16 cellular contexts compared by ENCODE assay signal in genomic region chr3:170363471-170363994, GRCh38. TPM values are rescaled to one million over a fixed set of nuclear protein-coding genes. Genes with fewer than 3 reads are reported as not detected.
DNase-seq lines count a peak whose midpoint lies in the region; ATAC-seq and TF ChIP-seq lines count a peak whose summit lies in the region.
"Had no signal": no experiment of that assay in that cellular context is flagged by ENCODE, and none has a peak within 500 bp of the region (broad histone marks: within the 10 kb centered on the region; RNA-seq: fewer than 3 reads in every experiment).

No MANE protein-coding gene starts in this region.

- no peak overlapping the region for H4K8ac ChIP-seq in trophoblast cell (ENCODE audit: low read depth, low read length)

- H3K27me3 Mint-ChIP-seq in activated CD8-positive, alpha-beta T cell treated with anti-CD3 and anti-CD28 coated beads, Interleukin-2, amount 10 ng/mL, durations not matched to agents 7 days and 5 days (ENCODE audit: low read depth), result no peaks in the 10 kb centered on the region
- H3K27me3 Mint-ChIP-seq: activated T-helper 17 cell treated with anti-CD3 and anti-CD28 coated beads, Interleukin-2, amount 50 U/mL, for 72 hours; stimulated activated naive CD8-positive, alpha-beta T cell treated with anti-CD3 and anti-CD28 coated beads, Interleukin-15, Interleukin-2, amounts not matched to agents 100 ng/mL and 50 ng/mL, for 24 hours had no signal

- H2BK120ac ChIP-seq in trophoblast cell (ENCODE audit: insufficient read depth, low read length, poor library complexity), result no peak overlapping the region

- H3K27me3 ChIP-seq in GM23248 (replicated peaks; ENCODE audit: insufficient read depth) (no peaks in the 10 kb centered on the region), trophoblast cell (ENCODE audit: insufficient read depth, low read length) (no peaks in the 10 kb centered on the region), transverse colon (no peaks in the 10 kb centered on the region)

- intact Hi-C loops in OCI-LY7 (cut with micrococcal nuclease; ENCODE audit: unreplicated experiment) (no loop called here), transverse colon (cut with DNase I; ENCODE audit: low total_unique reads) (no loop called here)

- peaks cover 4% of the 10 kb centered on the region for H3K79me1 ChIP-seq in trophoblast cell (ENCODE audit: low read length)

- no peaks in the 10 kb centered on the region for H3K9me3 Mint-ChIP-seq in activated CD8-positive, alpha-beta T cell treated with anti-CD3 and anti-CD28 coated beads, Interleukin-2, amount 10 ng/mL, durations not matched to agents 7 days and 5 days (ENCODE audit: insufficient read depth)
- H3K9me3 Mint-ChIP-seq: activated T-helper 17 cell treated with anti-CD3 and anti-CD28 coated beads, Interleukin-2, amount 50 U/mL, for 72 hours had no signal

- no peaks in the 10 kb centered on the region for H3K9me2 ChIP-seq in GM23248 (ENCODE audit: insufficient read depth)
- no peaks in the 10 kb centered on the region for H3K9me2 ChIP-seq in OCI-LY7 (ENCODE audit: insufficient read depth, low read length)

- H4K12ac ChIP-seq in trophoblast cell (ENCODE audit: low read depth, low read length), result no peak overlapping the region

- H3K27ac ChIP-seq in GM23248 (no peak overlapping the region), OCI-LY7 (ENCODE audit: low read depth, low read length, poor library complexity, severe bottlenecking) (peak overlapping the region; percentile 94), epithelial cell of prostate (peak overlapping the region; percentile 5), trophoblast cell (ENCODE audit: low read depth, low read length) (no peak overlapping the region), transverse colon (no peak overlapping the region)
- H3K27ac ChIP-seq: left ventricle myocardium inferior had no signal

- no peak overlapping the region for H3K27ac Mint-ChIP-seq in activated CD8-positive, alpha-beta T cell treated with anti-CD3 and anti-CD28 coated beads, Interleukin-2, amount 10 ng/mL, durations not matched to agents 7 days and 5 days
- H3K27ac Mint-ChIP-seq: activated T-helper 17 cell treated with anti-CD3 and anti-CD28 coated beads, Interleukin-2, amount 50 U/mL, for 72 hours; stimulated activated naive CD8-positive, alpha-beta T cell treated with anti-CD3 and anti-CD28 coated beads, Interleukin-15, Interleukin-2, amounts not matched to agents 100 ng/mL and 50 ng/mL, for 24 hours had no signal

- H3K4ac ChIP-seq in trophoblast cell (ENCODE audit: low read depth, low read length), result peak overlapping the region; percentile 29

- H4K20me1 ChIP-seq in GM23248 (ENCODE audit: insufficient read depth) (no peaks in the 10 kb centered on the region), OCI-LY7 (ENCODE audit: insufficient read depth, low read length) (peaks cover 22% of the 10 kb centered on the region; the same call in 1 of the 2 replicates)

- H3K23ac ChIP-seq in trophoblast cell (ENCODE audit: low read length), result no peak overlapping the region

- POLR2A ChIA-PET in OCI-LY7 (lab: Charles Lee), result interaction anchor here (0.7 to 1.9 kb wide), 10 partner anchors 10 to 597 kb away, joined by 3 to 17 read pairs (median 4); no protein-coding TSS in a partner anchor
- POLR2A ChIA-PET in activated CD8-positive, alpha-beta T cell treated with anti-CD3 and anti-CD28 coated beads, Interleukin-2, amount 10 ng/mL, durations not matched to agents 7 days and 5 days (lab: Charles Lee), result no interaction called here

- peaks cover 26% of the 10 kb centered on the region for H3K4me1 Mint-ChIP-seq in activated CD8-positive, alpha-beta T cell treated with anti-CD3 and anti-CD28 coated beads, Interleukin-2, amount 10 ng/mL, durations not matched to agents 7 days and 5 days (ENCODE audit: low read depth)

- H3K4me3 ChIP-seq in GM23248 (peak overlapping the region; percentile 27; the same call in 1 of the 2 replicates), OCI-LY7 (ENCODE audit: low read depth, low read length, poor library complexity, severe bottlenecking) (peak overlapping the region; percentile 97), trophoblast cell (ENCODE audit: low read depth, low read length) (peak overlapping the region; percentile 28), transverse colon (no peak overlapping the region)
- H3K4me3 ChIP-seq: left ventricle myocardium inferior had no signal

- H3K9me3 ChIP-seq in GM23248 (ENCODE audit: low read depth) (no peaks in the 10 kb centered on the region), OCI-LY7 (ENCODE audit: low read length) (no peaks in the 10 kb centered on the region), trophoblast cell (ENCODE audit: insufficient read depth, low read depth, low read length) (no peaks in the 10 kb centered on the region), transverse colon (no peaks in the 10 kb centered on the region)
- H3K9me3 ChIP-seq: left ventricle myocardium inferior had no signal

- BruUV-seq in OCI-LY7 (replicated peaks; lab: Mats Ljungman, UMichigan), result no TSS peak

- TF ChIP-seq EP300 in transverse colon (IDR thresholded peaks at IDR 0.05; ENCODE audit: low read depth), result no peak

- in situ Hi-C loops in GM23248 (cut with MboI) (no loop called here), transverse colon (cut with MboI; ENCODE audit: low pct_ligation_motif_present in 1 of 4, low pct_unique_long_range_greater_than_20kb in 1 of 4, low sequenced_read_pairs in 3 of 4) (no loop called here)

- no peak for TF ChIP-seq POLR2A in transverse colon (IDR thresholded peaks at IDR 0.05)

- no peak overlapping the region for H2AK5ac ChIP-seq in trophoblast cell (ENCODE audit: low read length)

- no peak overlapping the region for H3K4me3 Mint-ChIP-seq in activated CD8-positive, alpha-beta T cell treated with anti-CD3 and anti-CD28 coated beads, Interleukin-2, amount 10 ng/mL, durations not matched to agents 7 days and 5 days
- H3K4me3 Mint-ChIP-seq: activated T-helper 17 cell treated with anti-CD3 and anti-CD28 coated beads, Interleukin-2, amount 50 U/mL, for 72 hours; stimulated activated naive CD8-positive, alpha-beta T cell treated with anti-CD3 and anti-CD28 coated beads, Interleukin-15, Interleukin-2, amounts not matched to agents 100 ng/mL and 50 ng/mL, for 24 hours had no signal

- CTCF ChIA-PET in OCI-LY7 (lab: Charles Lee; ENCODE audit: unreplicated experiment), result interaction anchor here (0.6 kb wide), 1 partner anchor 63 kb away, joined by 3 read pairs; no protein-coding TSS in a partner anchor
- CTCF ChIA-PET in activated CD8-positive, alpha-beta T cell treated with anti-CD3 and anti-CD28 coated beads, Interleukin-2, amount 10 ng/mL, durations not matched to agents 7 days and 5 days (lab: Charles Lee), result interaction anchor here (0.6 to 1.5 kb wide), 2 partner anchors 62 to 449 kb away, joined by 3 to 4 read pairs; no protein-coding TSS in a partner anchor

- H2BK5ac ChIP-seq in trophoblast cell (ENCODE audit: low read depth, low read length, poor library complexity), result no peak overlapping the region

- H3K36me3 ChIP-seq in GM23248 (ENCODE audit: low read depth), result peaks cover 23% of the 10 kb centered on the region; the same call in 1 of the 2 replicates
- peaks cover 85% of the 10 kb centered on the region for H3K36me3 ChIP-seq in OCI-LY7 (ENCODE audit: insufficient read depth, low read length)
- peaks cover 33 to 34% of the 10 kb centered on the region in 2 experiments for H3K36me3 ChIP-seq in trophoblast cell (ENCODE audit: control insufficient read depth in 1 of 2, insufficient read depth in 2 of 2, low read length in 2 of 2)
- H3K36me3 ChIP-seq in transverse colon, result no peaks in the 10 kb centered on the region

- H3K9ac ChIP-seq in GM23248, result no peak overlapping the region
- H3K9ac ChIP-seq in trophoblast cell (ENCODE audit: low read length), result no peak overlapping the region

- H3K79me2 ChIP-seq in GM23248 (ENCODE audit: insufficient read depth) (peaks cover 100% of the 10 kb centered on the region), OCI-LY7 (ENCODE audit: insufficient read depth, low read depth, low read length) (peaks cover 100% of the 10 kb centered on the region), trophoblast cell (ENCODE audit: control insufficient read depth, insufficient read depth, low read length, poor library complexity) (peaks cover 22% of the 10 kb centered on the region)

- no peak overlapping the region for H3K18ac ChIP-seq in trophoblast cell (ENCODE audit: low read length)

- no peak overlapping the region for H2BK12ac ChIP-seq in trophoblast cell (ENCODE audit: low read length)

- H3K4me1 ChIP-seq in GM23248 (ENCODE audit: insufficient read depth) (peaks cover 65% of the 10 kb centered on the region), OCI-LY7 (ENCODE audit: insufficient read depth, low read length, poor library complexity, severe bottlenecking) (peaks cover 61% of the 10 kb centered on the region), trophoblast cell (ENCODE audit: control insufficient read depth in 1 of 2, insufficient read depth in 2 of 2, low read length in 2 of 2) (peaks cover 13 to 25% of the 10 kb centered on the region in 2 experiments), transverse colon (peaks cover 0 to 57% (median 10%) of the 10 kb centered on the region in 4 donors)

- peaks cover 26% of the 10 kb centered on the region for H3K36me3 Mint-ChIP-seq in activated CD8-positive, alpha-beta T cell treated with anti-CD3 and anti-CD28 coated beads, Interleukin-2, amount 10 ng/mL, durations not matched to agents 7 days and 5 days (ENCODE audit: low read depth)

- H3K4me2 ChIP-seq in GM23248 (ENCODE audit: unreplicated experiment) (peak overlapping the region; percentile 59), OCI-LY7 (ENCODE audit: low read length) (peak overlapping the region; percentile 75), trophoblast cell (ENCODE audit: low read length) (peak overlapping the region; percentile 40)

- no peak for TF ChIP-seq CTCF in OCI-LY7 (conservative IDR thresholded peaks at IDR 0.05; ENCODE audit: low read length)
- no peak for TF ChIP-seq CTCF in transverse colon (IDR thresholded peaks at IDR 0.05)

- H3K14ac ChIP-seq in trophoblast cell (ENCODE audit: low read length), result no peak overlapping the region

- no peak overlapping the region for H2AFZ ChIP-seq in GM23248
- H2AFZ ChIP-seq in OCI-LY7 (ENCODE audit: low read length), result no peak overlapping the region
- no peak overlapping the region for H2AFZ ChIP-seq in trophoblast cell (ENCODE audit: insufficient read depth, low read length, poor library complexity)

- H3F3A ChIP-seq in GM23248 (ENCODE audit: insufficient read depth), result peaks cover 45% of the 10 kb centered on the region

- no peak overlapping the region for H4K91ac ChIP-seq in trophoblast cell (ENCODE audit: low read depth, low read length)

- ATAC-seq in activated CD8-positive, alpha-beta T cell treated with anti-CD3 and anti-CD28 coated beads, Interleukin-2, amount 10 ng/mL, durations not matched to agents 7 days and 5 days, result no peak
- ATAC-seq: activated T-helper 17 cell treated with anti-CD3 and anti-CD28 coated beads, Interleukin-2, amount 50 U/mL, for 72 hours had no signal

- DNase-seq in GM23248 (no peak), OCI-LY7 (ENCODE audit: low spot score) (no peak), epithelial cell of prostate (ENCODE audit: low read depth, low spot score) (no peak), trophoblast cell (no peak), putamen (ENCODE audit: low spot score) (no peak), SW480 (ENCODE audit: low spot score) (no peak), transverse colon (no peak)
- DNase-seq in activated CD8-positive, alpha-beta T cell treated with anti-CD3 and anti-CD28 coated beads, Interleukin-2, amount 10 ng/mL, durations not matched to agents 7 days and 5 days, result no peak
- DNase-seq: central memory CD4-positive, alpha-beta T cell; left ventricle myocardium inferior; MM.1S; NCI-H187; NCI-H446 treated with DMSO at 0.1 percent for 48 hours; Right ventricle myocardium superior had no signal

- 95 to 96% methylated on average over 11 of the region's 11 CpGs for WGBS in GM23248 (ENCODE audit: low coverage in 1 of 2, low lambda C conversion rate in 2 of 2, missing lambda C conversion rate in 2 of 2), 2 experiments
- no CpG with 5 or more reads among the region's 11 CpGs for WGBS in trophoblast cell (ENCODE audit: extremely low coverage, insufficient coverage, insufficient read length)
- WGBS in transverse colon (ENCODE audit: low coverage in 1 of 2), 2 donors, result 91 to 94% methylated on average over 6 to 11 of the region's 11 CpGs

RNA-seq across cellular contexts. Expression of gene SKIL, which starts 6.0 kb away (rescaled TPM):
- total RNA-seq in GM23248 (2014; rRNA removed; shearing (Covaris generic)), result 39.1 and 53.2 TPM in 2 replicates
- 27.9 and 28.6 TPM in 2 replicates for polyA plus RNA-seq in GM23248 (2016; fragmentation: Nextera tagmentation; extraction: Ambion mirVana)
- 60.9 and 82.6 TPM in 2 replicates for total RNA-seq in OCI-LY7 (2014; rRNA removed; shearing (Covaris generic))
- 86.3 and 94.5 TPM in 2 replicates for total RNA-seq in OCI-LY7 (2022)
- 90.2 and 92.2 TPM in 2 replicates for polyA plus RNA-seq in trophoblast cell (2013)
- total RNA-seq in activated CD8-positive, alpha-beta T cell treated with anti-CD3 and anti-CD28 coated beads, Interleukin-2, amount 10 ng/mL, durations not matched to agents 7 days and 5 days, result 1 to 10 TPM; 6.7 to 6.9 TPM
- 10 to 100 TPM; 27.0 to 78.4 (median 43.1) TPM for total RNA-seq in transverse colon

RNA-seq across cellular contexts. Expression of gene CLDN11, which starts 55.1 kb away (rescaled TPM):
- 81.9 and 95.9 TPM in 2 replicates for total RNA-seq in GM23248 (2014; rRNA removed; shearing (Covaris generic))
- 84.5 and 84.9 TPM in 2 replicates for polyA plus RNA-seq in GM23248 (2016; fragmentation: Nextera tagmentation; extraction: Ambion mirVana)
- 0.32 and 1.0 TPM in 2 replicates for total RNA-seq in OCI-LY7 (2014; rRNA removed; shearing (Covaris generic))
- total RNA-seq in OCI-LY7 (2022), result 0.33 and 0.34 TPM in 2 replicates
- polyA plus RNA-seq in trophoblast cell (2013), result 0.27 and 0.35 TPM in 2 replicates
- not detected for total RNA-seq in activated CD8-positive, alpha-beta T cell treated with anti-CD3 and anti-CD28 coated beads, Interleukin-2, amount 10 ng/mL, durations not matched to agents 7 days and 5 days
- total RNA-seq in transverse colon, result 10 to 100 TPM in 1 of 4 donors, 1 to 10 TPM in 3; 4.6 to 13.5 (median 7.2) TPM
- total RNA-seq: activated T-helper 17 cell treated with anti-CD3 and anti-CD28 coated beads, Interleukin-2, amount 50 U/mL, for 72 hours had no signal

Comparison
In these comparisons a context has a peak if more than half of its experiments do, and no peak if none do; other contexts are left out.
1. H3K27ac ChIP-seq: peak in OCI-LY7 (single experiment) and epithelial cell of prostate (single experiment); none in GM23248 (single experiment), trophoblast cell (single experiment) and transverse colon (0 of 4).
2. H3K4me3 ChIP-seq: peak in GM23248 (single experiment), OCI-LY7 (single experiment) and trophoblast cell (single experiment); none in transverse colon (0 of 4).
3. Peak in every context shown above with its lines, with median percentiles within 50 percentile points of each other: H3K4me2 ChIP-seq.